ENCODE assay signal across 1 cellular context in genomic region chr11:35588627-35589026, GRCh38.
TF ChIP-seq lines count a peak whose summit lies in the region.

No MANE protein-coding gene starts in this region.

TF ChIP-seq in GM23338, 12 proteins besides CTCF, POLR2A, EP300 and RAD21:
- no peak for TF ChIP-seq ZNF462 (CRISPR knock-in tag; IDR thresholded peaks at IDR 0.05)
- TF ChIP-seq POLR2AphosphoS5 (IDR thresholded peaks at IDR 0.05; ENCODE audit: low read depth): no peak
- no peak for TF ChIP-seq JUNB (IDR thresholded peaks at IDR 0.05; ENCODE audit: unreplicated experiment)
- TF ChIP-seq NANOG (IDR thresholded peaks at IDR 0.05; ENCODE audit: borderline replicate concordance): no peak
- no peak for TF ChIP-seq STAT1 (IDR thresholded peaks at IDR 0.05; ENCODE audit: unreplicated experiment)
- no peak for TF ChIP-seq REST (IDR thresholded peaks at IDR 0.05; ENCODE audit: unreplicated experiment)
- no peak for TF ChIP-seq EZH2 (IDR thresholded peaks at IDR 0.05; ENCODE audit: low read depth, unreplicated experiment)
- TF ChIP-seq CREB1 (CRISPR knock-in tag; IDR thresholded peaks at IDR 0.05; ENCODE audit: low read depth): no peak
